17 cellular contexts compared by ENCODE assay signal in genomic region chr19:15456441-15456840, GRCh38. TPM values are rescaled to one million over a fixed set of nuclear protein-coding genes. Genes with fewer than 3 reads are reported as not detected.
DNase-seq lines count a peak whose midpoint lies in the region; ATAC-seq, FAIRE-seq and TF ChIP-seq lines count a peak whose summit lies in the region.
"Had no signal": no experiment of that assay in that cellular context is flagged by ENCODE, and none has a peak within 500 bp of the region (broad histone marks: within the 10 kb centered on the region; RNA-seq: fewer than 3 reads in every experiment).

No MANE protein-coding gene starts in this region.

- peak overlapping the region in 1 of 2 donors; percentile 59 for H3K27ac Mint-ChIP-seq in activated naive CD4-positive, alpha-beta T cell treated with anti-CD3 and anti-CD28 coated beads, Interleukin-2, amount 50 U/mL, for 72 hours

- in situ Hi-C loops in GM12878 (cut with MboI) = no loop called here

- intact Hi-C loops in GM12878 (cut with micrococcal nuclease; ENCODE audit: unreplicated experiment) = no loop called here

- FAIRE-seq in D721Med (lab: Jason Lieb, UNC) (no peak), GM12878 (lab: Jason Lieb, UNC) (no peak)
- FAIRE-seq: K562 had no signal

- SMC1A ChIA-PET in GM12878 (lab: Charles Lee; ENCODE audit: uncharacterized antibody, unreplicated experiment) = no interaction called here

- no peak for TF ChIP-seq RAD21 in GM12878 (IDR thresholded peaks at IDR 0.05; ENCODE audit: insufficient read depth, low read depth, low read length)

- WGBS in GM12878 (ENCODE audit: insufficient coverage, insufficient replicate concordance, low lambda C conversion rate, missing lambda C conversion rate) = 93% methylated on average over 14 of the region's 14 CpGs

- DNase-seq in D721Med (ENCODE audit: insufficient read length, low spot score) (peak; percentile 10), GM12878 (ENCODE audit: low read depth, low spot score) (no peak), NCI-H1417 (lab: John Stamatoyannopoulos, UW) (no peak), RPMI8226 (no peak)
- no peak for DNase-seq in activated naive CD4-positive, alpha-beta T cell treated with anti-CD3 and anti-CD28 coated beads, Interleukin-2, amount 50 U/mL, for 72 hours (ENCODE audit: low spot score in 2 of 2)
- DNase-seq: ACHN; CD4-positive, alpha-beta memory T cell; GDM1; GM23248; NK-92 treated with Interleukin-12 subunit alpha and Interleukin-12 subunit beta, amount 100 ng/mL, for 24 hours; PC-9; SK-N-SH had no signal

- H3K27me3 ChIP-seq in HUES6 (ENCODE audit: control insufficient read depth, insufficient read depth, low read length) (peaks cover 89% of the 10 kb centered on the region), GM12878 (replicated peaks in 1 of 2; ENCODE audit: control insufficient read depth in 2 of 2, insufficient read depth in 2 of 2, low read length in 1 of 2) (no peaks in the 10 kb centered on the region), iPS-20b (ENCODE audit: insufficient read depth, low read length) (peaks cover 90% of the 10 kb centered on the region)

- RAD21 ChIA-PET in GM12878 (lab: Charles Lee; ENCODE audit: unreplicated experiment) = no interaction called here

- H4K20me1 ChIP-seq in GM12878 (ENCODE audit: control insufficient read depth, insufficient read depth) = no peaks in the 10 kb centered on the region; the same call in 1 of the 2 replicates

- H3K4me3 ChIP-seq in HUES6 (ENCODE audit: low read depth, low read length) = peak overlapping the region; percentile 47
- no peak overlapping the region for H3K4me3 ChIP-seq in GM12878
- peak overlapping the region; percentile 30; the same call in 1 of the 2 replicates for H3K4me3 ChIP-seq in iPS-20b (ENCODE audit: low read length)
- H3K4me3 ChIP-seq: GM23248, K562, PC-9 had no signal

- no peak overlapping the region for H3K4me2 ChIP-seq in GM12878 (ENCODE audit: control insufficient read depth, insufficient read depth)
- H3K4me2 ChIP-seq: PC-9, SK-N-SH had no signal

- H3K36me3 ChIP-seq in HUES6 (ENCODE audit: control insufficient read depth, insufficient read depth, low read length) = no peaks in the 10 kb centered on the region
- H3K36me3 ChIP-seq in GM12878 (ENCODE audit: control insufficient read depth in 2 of 2, insufficient read depth in 2 of 2, low read length in 1 of 2) = peaks cover 22 to 32% of the 10 kb centered on the region in 2 experiments
- no peaks in the 10 kb centered on the region for H3K36me3 ChIP-seq in iPS-20b (ENCODE audit: insufficient read depth, low read depth, low read length)

- TF ChIP-seq EP300 in GM12878 (IDR thresholded peaks at IDR 0.05; ENCODE audit: borderline replicate concordance in 1 of 2, control insufficient read depth in 1 of 2, low read depth in 2 of 2, low read length in 2 of 2) = no peak

- no peaks in the 10 kb centered on the region for H3K79me2 ChIP-seq in GM12878 (ENCODE audit: control insufficient read depth, insufficient read depth, low read length)

- peaks cover 12 to 37% of the 10 kb centered on the region in 2 donors for H3K36me3 Mint-ChIP-seq in activated naive CD4-positive, alpha-beta T cell treated with anti-CD3 and anti-CD28 coated beads, Interleukin-2, amount 50 U/mL, for 72 hours

- ATAC-seq in GM12878 (no peak), HG02623 (IDR thresholded peaks at IDR 0.05; ENCODE audit: unreplicated experiment) (no peak)
- no peak for ATAC-seq in activated naive CD4-positive, alpha-beta T cell treated with anti-CD3 and anti-CD28 coated beads, Interleukin-2, amount 50 U/mL, for 72 hours
- ATAC-seq: Right ventricle myocardium inferior had no signal

- H3K9ac ChIP-seq in HUES6 (ENCODE audit: low read length) (no peak overlapping the region), GM12878 (ENCODE audit: control insufficient read depth, insufficient read depth, low read length) (no peak overlapping the region), iPS-20b (ENCODE audit: low read depth, low read length) (no peak overlapping the region)
- H3K9ac ChIP-seq: GM23248, SK-N-SH had no signal

- TF ChIP-seq POLR2A in GM12878 (IDR thresholded peaks at IDR 0.05; ENCODE audit: low read depth, low read length) = no peak; the same call in 1 of the 2 replicates

- CTCF ChIA-PET in GM12878 (lab: Yijun Ruan, JAX) = no interaction called here

- BruUV-seq in GM12878 (replicated peaks; lab: Mats Ljungman, UMichigan) = no TSS peak

- peaks cover 18% of the 10 kb centered on the region for H3K4me1 ChIP-seq in HUES6 (ENCODE audit: control insufficient read depth, insufficient read depth, low read length)
- no peaks in the 10 kb centered on the region for H3K4me1 ChIP-seq in GM12878 (ENCODE audit: control insufficient read depth, insufficient read depth, low read length)
- H3K4me1 ChIP-seq in iPS-20b (ENCODE audit: insufficient read depth, low read length) = no peaks in the 10 kb centered on the region

- no peak overlapping the region for H2AFZ ChIP-seq in GM12878 (ENCODE audit: control insufficient read depth, low read depth, low read length)
- H2AFZ ChIP-seq: GM23248, PC-9 had no signal

- H3K9me3 ChIP-seq in HUES6 (ENCODE audit: control insufficient read depth, insufficient read depth, low read depth, low read length) = no peaks in the 10 kb centered on the region
- H3K9me3 ChIP-seq in GM12878 (replicated peaks; ENCODE audit: control insufficient read depth, insufficient read depth, low read length) = no peaks in the 10 kb centered on the region; the same call in 2 of the 3 replicates
- H3K9me3 ChIP-seq in iPS-20b (ENCODE audit: insufficient read depth, low read depth, low read length) = no peaks in the 10 kb centered on the region
- H3K9me3 ChIP-seq: SK-N-SH had no signal

- no peak for TF ChIP-seq CTCF in D721Med (IDR thresholded peaks at IDR 0.05; ENCODE audit: insufficient read depth, missing control alignments)
- no peak for TF ChIP-seq CTCF in GM12878 (IDR thresholded peaks at IDR 0.05 in 2 of 3, conservative IDR thresholded peaks at IDR 0.05 in 1 of 3; ENCODE audit: control insufficient read depth in 2 of 3, extremely low read depth in 1 of 3, insufficient read depth in 1 of 3, low read depth in 3 of 3, low read length in 3 of 3)

- H3K9me3 Mint-ChIP-seq in activated naive CD4-positive, alpha-beta T cell treated with anti-CD3 and anti-CD28 coated beads, Interleukin-2, amount 50 U/mL, for 72 hours = no peaks in the 10 kb centered on the region
- H3K9me3 Mint-ChIP-seq: CD4-positive, alpha-beta memory T cell had no signal

- H3K27ac ChIP-seq in HUES6 (ENCODE audit: low read depth, low read length) = no peak overlapping the region
- H3K27ac ChIP-seq in GM12878 (ENCODE audit: control insufficient read depth, insufficient read depth) = no peak overlapping the region
- no peak overlapping the region for H3K27ac ChIP-seq in iPS-20b (ENCODE audit: low read length)
- H3K27ac ChIP-seq: GM23248, PC-9 had no signal

- POLR2A ChIA-PET in GM12878 (lab: Charles Lee) = interaction anchor here (0.5 kb wide), 1 partner anchor 640 kb away, joined by 4 read pairs; no protein-coding TSS in a partner anchor

RNA-seq across cellular contexts. Expression of gene WIZ, which starts 6.7 kb away (rescaled TPM):
- 17.9 and 18.0 TPM in 2 replicates for total RNA-seq in GM12878 (2013; cell fraction: nucleolus; rRNA removed)
- total RNA-seq in GM12878 (2014; rRNA removed) (4.6 and 4.9 TPM in 2 replicates), GM12878 (2014; rRNA removed; fragmentation: Illumina TruSeq; extraction: Trizol) (2.6 and 2.9 TPM in 2 replicates), GM12878 (2021) (23.5 and 26.7 TPM in 2 replicates)
- 2.2 TPM for polyA plus RNA-seq in GM12878 (2011; ENCODE audit: low read depth)
- polyA plus RNA-seq in GM12878 (2011; rRNA removed) (1.4 and 2.4 TPM in 2 replicates), GM12878 (2014; fragmentation: Illumina TruSeq; extraction: Trizol) (1.4 and 4.5 TPM in 2 replicates), GM12878 (2014; fragmentation: Nextera tagmentation; extraction: Ambion mirVana) (under 1 TPM; 0.10 to 0.18 TPM), GM12878 (2014; rRNA removed) (19.8 and 24.9 TPM in 2 replicates), GM12878 (2016; fragmentation: Nextera tagmentation; extraction: Ambion mirVana) (1 to 10 TPM; 2.0 to 2.6 TPM)
- 3.8 and 6.1 TPM in 2 replicates for polyA plus RNA-seq in GM12878 (2011; cell fraction: cytosol; rRNA removed)
- polyA plus RNA-seq in GM12878 (2011; cell fraction: nucleus; rRNA removed) = 20.9 and 28.8 TPM in 2 replicates
- 9.9 and 13.9 TPM in 2 replicates for polyA plus RNA-seq in GM12878 (2012)
- polyA minus RNA-seq in GM12878 (2011; rRNA and poly(A)+ RNA removed) = 1.1 and 3.7 TPM in 2 replicates
- 3.6 and 4.6 TPM in 2 replicates for polyA minus RNA-seq in GM12878 (2011; cell fraction: cytosol; rRNA and poly(A)+ RNA removed)
- 3.5 and 10.1 TPM in 2 replicates for polyA minus RNA-seq in GM12878 (2011; cell fraction: nucleus; rRNA and poly(A)+ RNA removed)
- total RNA-seq in activated naive CD4-positive, alpha-beta T cell treated with anti-CD3 and anti-CD28 coated beads, Interleukin-2, amount 50 U/mL, for 72 hours = 10 to 100 TPM; 18.4 to 19.8 TPM

RNA-seq across cellular contexts. Expression of gene RASAL3, which starts 7.9 kb away (rescaled TPM):
- total RNA-seq in GM12878 (2013; cell fraction: nucleolus; rRNA removed) = 25.7 and 51.6 TPM in 2 replicates
- total RNA-seq in GM12878 (2014; rRNA removed) = 35.0 and 48.9 TPM in 2 replicates
- total RNA-seq in GM12878 (2014; rRNA removed; fragmentation: Illumina TruSeq; extraction: Trizol) = 17.7 and 19.8 TPM in 2 replicates
- total RNA-seq in GM12878 (2021) = 78.5 and 81.3 TPM in 2 replicates
- polyA plus RNA-seq in GM12878 (2011; ENCODE audit: low read depth) = 14.5 TPM
- polyA plus RNA-seq in GM12878 (2011; rRNA removed) = 14.8 and 25.3 TPM in 2 replicates
- 24.2 and 34.9 TPM in 2 replicates for polyA plus RNA-seq in GM12878 (2011; cell fraction: cytosol; rRNA removed)
- polyA plus RNA-seq in GM12878 (2011; cell fraction: nucleus; rRNA removed) = 162 and 199 TPM in 2 replicates
- 46.0 and 47.3 TPM in 2 replicates for polyA plus RNA-seq in GM12878 (2012)
- polyA plus RNA-seq in GM12878 (2014; fragmentation: Illumina TruSeq; extraction: Trizol) = 6.6 and 21.1 TPM in 2 replicates
- 1 to 10 TPM; 1.7 to 9.4 TPM for polyA plus RNA-seq in GM12878 (2014; fragmentation: Nextera tagmentation; extraction: Ambion mirVana)
- 46.9 and 58.2 TPM in 2 replicates for polyA plus RNA-seq in GM12878 (2014; rRNA removed)
- polyA plus RNA-seq in GM12878 (2016; fragmentation: Nextera tagmentation; extraction: Ambion mirVana) = 10 to 100 TPM in 1 of 2 experiments, 1 to 10 TPM in 1; 6.7 to 42.3 TPM
- 30.4 and 38.9 TPM in 2 replicates for polyA minus RNA-seq in GM12878 (2011; rRNA and poly(A)+ RNA removed)
- polyA minus RNA-seq in GM12878 (2011; cell fraction: cytosol; rRNA and poly(A)+ RNA removed) = 16.8 and 18.5 TPM in 2 replicates
- 21.5 and 29.1 TPM in 2 replicates for polyA minus RNA-seq in GM12878 (2011; cell fraction: nucleus; rRNA and poly(A)+ RNA removed)
- total RNA-seq in activated naive CD4-positive, alpha-beta T cell treated with anti-CD3 and anti-CD28 coated beads, Interleukin-2, amount 50 U/mL, for 72 hours = 100 to 1,000 TPM in 1 of 2 donors, 10 to 100 TPM in 1; 64.5 to 101 TPM
- total RNA-seq: GM23248, PC-9 had no signal
- polyA plus RNA-seq: GM23248 had no signal

RNA-seq across cellular contexts. Expression of gene PGLYRP2, which starts 22.9 kb away (rescaled TPM):
- total RNA-seq in GM12878 (2013; cell fraction: nucleolus; rRNA removed) = 0.17 and 0.20 TPM in 2 replicates
- total RNA-seq in GM12878 (2014; rRNA removed) = 0.40 and 0.44 TPM in 2 replicates
- total RNA-seq in GM12878 (2014; rRNA removed; fragmentation: Illumina TruSeq; extraction: Trizol) = not detected in 2 replicates
- total RNA-seq in GM12878 (2021) = 0.26 and 0.37 TPM in 2 replicates
- not detected for polyA plus RNA-seq in GM12878 (2011; ENCODE audit: low read depth)
- polyA plus RNA-seq in GM12878 (2011; rRNA removed) = 0.09 and 0.48 TPM in 2 replicates
- 0.27 and 0.37 TPM in 2 replicates for polyA plus RNA-seq in GM12878 (2011; cell fraction: cytosol; rRNA removed)
- 0.21 and 0.26 TPM in 2 replicates for polyA plus RNA-seq in GM12878 (2011; cell fraction: nucleus; rRNA removed)
- polyA plus RNA-seq in GM12878 (2012) = not detected in 2 replicates
- not detected in 2 replicates for polyA plus RNA-seq in GM12878 (2014; fragmentation: Illumina TruSeq; extraction: Trizol)
- polyA plus RNA-seq in GM12878 (2014; fragmentation: Nextera tagmentation; extraction: Ambion mirVana) = not detected
- polyA plus RNA-seq in GM12878 (2014; rRNA removed) = 0.15 and 0.60 TPM in 2 replicates
- polyA plus RNA-seq in GM12878 (2016; fragmentation: Nextera tagmentation; extraction: Ambion mirVana) = under 1 TPM in 1 of 2 experiments, not detected in 1; 0.16 TPM
- polyA minus RNA-seq in GM12878 (2011; rRNA and poly(A)+ RNA removed) = 0.59 and 1.4 TPM in 2 replicates
- not detected in 2 replicates for polyA minus RNA-seq in GM12878 (2011; cell fraction: cytosol; rRNA and poly(A)+ RNA removed)
- 0.12 and 0.29 TPM in 2 replicates for polyA minus RNA-seq in GM12878 (2011; cell fraction: nucleus; rRNA and poly(A)+ RNA removed)
- total RNA-seq in activated naive CD4-positive, alpha-beta T cell treated with anti-CD3 and anti-CD28 coated beads, Interleukin-2, amount 50 U/mL, for 72 hours = under 1 TPM; 0.09 to 0.29 TPM
- total RNA-seq: GM23248, K562, PC-9, Right ventricle myocardium inferior had no signal
- polyA plus RNA-seq: GM23248, K562, SK-N-SH had no signal

RNA-seq across cellular contexts. Expression of gene AKAP8L, which starts 37.7 kb away (rescaled TPM):
- total RNA-seq in GM12878 (2013; cell fraction: nucleolus; rRNA removed) = 224 and 248 TPM in 2 replicates
- 59.8 and 64.3 TPM in 2 replicates for total RNA-seq in GM12878 (2014; rRNA removed)
- 36.7 and 39.4 TPM in 2 replicates for total RNA-seq in GM12878 (2014; rRNA removed; fragmentation: Illumina TruSeq; extraction: Trizol)
- 60.3 and 60.5 TPM in 2 replicates for total RNA-seq in GM12878 (2021)
- 36.9 TPM for polyA plus RNA-seq in GM12878 (2011; ENCODE audit: low read depth)
- polyA plus RNA-seq in GM12878 (2011; rRNA removed) = 29.6 and 42.3 TPM in 2 replicates
- polyA plus RNA-seq in GM12878 (2011; cell fraction: cytosol; rRNA removed) = 31.0 and 36.5 TPM in 2 replicates
- 443 and 591 TPM in 2 replicates for polyA plus RNA-seq in GM12878 (2011; cell fraction: nucleus; rRNA removed)
- 40.3 and 43.0 TPM in 2 replicates for polyA plus RNA-seq in GM12878 (2012)
- polyA plus RNA-seq in GM12878 (2014; fragmentation: Illumina TruSeq; extraction: Trizol) = 35.1 and 47.3 TPM in 2 replicates
- polyA plus RNA-seq in GM12878 (2014; fragmentation: Nextera tagmentation; extraction: Ambion mirVana) = 1 to 10 TPM in 1 of 2 experiments, under 1 TPM in 1; 0.66 to 3.8 TPM
- polyA plus RNA-seq in GM12878 (2014; rRNA removed) = 63.6 and 67.0 TPM in 2 replicates
- polyA plus RNA-seq in GM12878 (2016; fragmentation: Nextera tagmentation; extraction: Ambion mirVana) = 10 to 100 TPM; 25.8 to 40.6 TPM
- polyA minus RNA-seq in GM12878 (2011; rRNA and poly(A)+ RNA removed) = 57.6 and 57.9 TPM in 2 replicates
- polyA minus RNA-seq in GM12878 (2011; cell fraction: cytosol; rRNA and poly(A)+ RNA removed) = 15.5 and 16.3 TPM in 2 replicates
- 60.4 and 102 TPM in 2 replicates for polyA minus RNA-seq in GM12878 (2011; cell fraction: nucleus; rRNA and poly(A)+ RNA removed)
- total RNA-seq in activated naive CD4-positive, alpha-beta T cell treated with anti-CD3 and anti-CD28 coated beads, Interleukin-2, amount 50 U/mL, for 72 hours = 100 to 1,000 TPM in 1 of 2 donors, 10 to 100 TPM in 1; 70.9 to 114 TPM

RNA-seq across cellular contexts. Expression of gene CYP4F22, which starts 51.9 kb away (rescaled TPM):
- total RNA-seq in GM12878 (2013; cell fraction: nucleolus; rRNA removed) = not detected in 2 replicates
- total RNA-seq in GM12878 (2014; rRNA removed) (not detected in 2 replicates), GM12878 (2014; rRNA removed; fragmentation: Illumina TruSeq; extraction: Trizol) (not detected in 2 replicates), GM12878 (2021) (not detected in 2 replicates)
- not detected for polyA plus RNA-seq in GM12878 (2011; ENCODE audit: low read depth)
- polyA plus RNA-seq in GM12878 (2011; rRNA removed) (not detected in 2 replicates), GM12878 (2014; fragmentation: Illumina TruSeq; extraction: Trizol) (not detected in 2 replicates), GM12878 (2014; fragmentation: Nextera tagmentation; extraction: Ambion mirVana) (not detected), GM12878 (2014; rRNA removed) (0.03 TPM in 1 of 2 replicates, not detected in the other), GM12878 (2016; fragmentation: Nextera tagmentation; extraction: Ambion mirVana) (not detected)
- not detected in 2 replicates for polyA plus RNA-seq in GM12878 (2011; cell fraction: cytosol; rRNA removed)
- not detected in 2 replicates for polyA plus RNA-seq in GM12878 (2011; cell fraction: nucleus; rRNA removed)
- polyA plus RNA-seq in GM12878 (2012) = not detected in 2 replicates
- polyA minus RNA-seq in GM12878 (2011; rRNA and poly(A)+ RNA removed) = 0.10 TPM in 1 of 2 replicates, not detected in the other
- not detected in 2 replicates for polyA minus RNA-seq in GM12878 (2011; cell fraction: cytosol; rRNA and poly(A)+ RNA removed)
- not detected in 2 replicates for polyA minus RNA-seq in GM12878 (2011; cell fraction: nucleus; rRNA and poly(A)+ RNA removed)
- total RNA-seq in activated naive CD4-positive, alpha-beta T cell treated with anti-CD3 and anti-CD28 coated beads, Interleukin-2, amount 50 U/mL, for 72 hours = under 1 TPM in 1 of 2 donors, not detected in 1; 0.72 TPM
- total RNA-seq: GM23248, K562, PC-9, Right ventricle myocardium inferior had no signal
- polyA plus RNA-seq: GM23248, K562, SK-N-SH had no signal
